Comparison of ENCODE assay signal across 7 cellular contexts in the genomic region with DNA sequence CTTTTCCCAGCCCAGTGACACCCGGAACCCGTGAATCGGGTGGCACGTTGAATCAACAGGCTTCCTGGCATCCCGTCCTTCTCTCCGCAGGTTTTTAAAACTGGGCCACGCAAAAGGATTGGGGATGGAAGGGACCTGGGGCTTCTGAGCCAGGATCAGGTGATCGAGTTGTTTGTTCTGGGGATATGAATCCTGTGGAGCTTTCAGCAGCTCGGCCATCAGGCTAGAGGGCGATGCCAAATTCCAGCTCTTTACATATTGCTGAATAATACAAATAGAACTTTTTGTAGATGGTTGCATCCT. TPM values are rescaled to one million over a fixed set of nuclear protein-coding genes. Genes with fewer than 3 reads are reported as not detected.
A peak's percentile ranks its signal among the peaks of the same experiment; 100 is the strongest.
DNase-seq lines count a peak whose midpoint lies in the region; ATAC-seq and TF ChIP-seq lines count a peak whose summit lies in the region.

No MANE protein-coding gene starts in this region.

- no peaks in the 10 kb centered on the region for H3F3A ChIP-seq in SU-DHL-6 (ENCODE audit: insufficient read depth)
- peaks cover 4% of the 10 kb centered on the region for H3F3A ChIP-seq in smooth muscle cell (ENCODE audit: low read depth)

- H4K20me1 ChIP-seq in SU-DHL-6 (ENCODE audit: low read depth, low read length) (no peaks in the 10 kb centered on the region; the same call in 1 of the 2 replicates), smooth muscle cell (ENCODE audit: low read depth) (peaks cover 43% of the 10 kb centered on the region)

- H3K4me3 ChIP-seq in H7 (ENCODE audit: insufficient read depth, low read depth, low read length) = peak overlapping the region; percentile 91
- peak overlapping the region; percentile 81 for H3K4me3 ChIP-seq in SU-DHL-6 (ENCODE audit: insufficient read depth, low read length, poor library complexity, severe bottlenecking)
- H3K4me3 ChIP-seq in smooth muscle cell = peak overlapping the region; percentile 88

- peak overlapping the region; percentile 93 for H2AFZ ChIP-seq in SU-DHL-6 (ENCODE audit: low read depth, low read length, severe bottlenecking)
- peak overlapping the region; percentile 93 for H2AFZ ChIP-seq in smooth muscle cell (ENCODE audit: low read depth)

- H3K79me2 ChIP-seq in SU-DHL-6 (ENCODE audit: insufficient read depth, low read length) = peaks cover 76% of the 10 kb centered on the region
- H3K79me2 ChIP-seq in smooth muscle cell (ENCODE audit: low read depth) = peaks cover 89% of the 10 kb centered on the region

- no peaks in the 10 kb centered on the region for H3K9me2 ChIP-seq in SU-DHL-6 (replicated peaks; ENCODE audit: insufficient read depth, low read length)

- H3K4me1 ChIP-seq in foreskin keratinocyte (peaks cover 4% of the 10 kb centered on the region), smooth muscle cell (ENCODE audit: low read depth) (peaks cover 17% of the 10 kb centered on the region)

- no peaks in the 10 kb centered on the region for H3K9me3 ChIP-seq in SU-DHL-6 (ENCODE audit: insufficient read depth, low read length)
- no peaks in the 10 kb centered on the region for H3K9me3 ChIP-seq in smooth muscle cell (replicated peaks; ENCODE audit: low read depth)

- H3K9ac ChIP-seq in SU-DHL-6 (ENCODE audit: low read length) (peak overlapping the region; percentile 92), smooth muscle cell (ENCODE audit: low read depth) (peak overlapping the region; percentile 98)

- H3K27ac ChIP-seq in SU-DHL-6 (ENCODE audit: low read depth, low read length) (peak overlapping the region; percentile 91), foreskin keratinocyte (peak overlapping the region; percentile 90), smooth muscle cell (ENCODE audit: low read depth) (peak overlapping the region; percentile 98)

- WGBS in smooth muscle cell (ENCODE audit: low lambda C conversion rate) = 1% methylated on average over 10 of the region's 10 CpGs

- H3K36me3 ChIP-seq in H7 (replicated peaks; ENCODE audit: control insufficient read depth, insufficient read depth, low read length) (peaks cover 2% of the 10 kb centered on the region), SU-DHL-6 (ENCODE audit: low read length) (peaks cover 3% of the 10 kb centered on the region; the same call in 1 of the 2 replicates), smooth muscle cell (ENCODE audit: low read depth) (no peaks in the 10 kb centered on the region)

- TF ChIP-seq CTCF in SU-DHL-6 (IDR thresholded peaks at IDR 0.05; ENCODE audit: insufficient read depth, low read length, poor library complexity, severe bottlenecking) = no peak
- no peak for TF ChIP-seq CTCF in foreskin keratinocyte (conservative IDR thresholded peaks at IDR 0.05)
- no peak for TF ChIP-seq CTCF in smooth muscle cell (IDR thresholded peaks at IDR 0.05; ENCODE audit: borderline replicate concordance, insufficient read depth, poor library complexity, severe bottlenecking)

- H3K4me2 ChIP-seq in SU-DHL-6 (ENCODE audit: low read depth, low read length, poor library complexity, severe bottlenecking) = peak overlapping the region; percentile 94
- peak overlapping the region; percentile 95 for H3K4me2 ChIP-seq in smooth muscle cell

- DNase-seq in H7 = no peak
- DNase-seq in foreskin keratinocyte = no peak
- no peak for DNase-seq in smooth muscle cell (lab: John Stamatoyannopoulos, UW; ENCODE audit: unreplicated experiment)
- no peak for DNase-seq in stimulated activated CD4-positive, alpha-beta T cell treated with anti-CD3 and anti-CD28 coated beads, Interleukin-4, amount 100 ng/mL, for 1 hour
- DNase-seq in AG08396 (ENCODE audit: low spot score) = no peak
- no peak for DNase-seq in pons (ENCODE audit: low spot score)

- H3K27me3 ChIP-seq in H7 (ENCODE audit: control insufficient read depth, insufficient read depth, low read length) (no peaks in the 10 kb centered on the region), SU-DHL-6 (ENCODE audit: low read length) (no peaks in the 10 kb centered on the region), foreskin keratinocyte (no peaks in the 10 kb centered on the region), smooth muscle cell (ENCODE audit: low read depth) (no peaks in the 10 kb centered on the region)

- ATAC-seq in foreskin keratinocyte = no peak

RNA-seq across cellular contexts. Expression of a gene that starts 0.5 kb away (rescaled TPM):
- 25.1 and 32.4 TPM in 2 replicates for total RNA-seq in H7 (2014; rRNA removed; shearing (Covaris generic))
- total RNA-seq in foreskin keratinocyte (41.4 and 44.2 TPM in 2 replicates), smooth muscle cell (48.5 and 64.0 TPM in 2 replicates)
- polyA plus RNA-seq in foreskin keratinocyte (16.3 and 17.9 TPM in 2 replicates), smooth muscle cell (22.4 and 26.1 TPM in 2 replicates)

RNA-seq across cellular contexts. Expression of a gene that starts 0.8 kb away (rescaled TPM):
- 47.3 and 52.7 TPM in 2 replicates for total RNA-seq in H7 (2014; rRNA removed; shearing (Covaris generic))
- total RNA-seq in foreskin keratinocyte = 52.0 and 55.2 TPM in 2 replicates
- polyA plus RNA-seq in foreskin keratinocyte = 60.7 and 61.6 TPM in 2 replicates
- total RNA-seq in smooth muscle cell = 78.8 and 88.6 TPM in 2 replicates
- polyA plus RNA-seq in smooth muscle cell = 87.9 and 96.5 TPM in 2 replicates

RNA-seq across cellular contexts. Expression of a gene that starts 17.5 kb away (rescaled TPM):
- 86.6 and 97.0 TPM in 2 replicates for total RNA-seq in H7 (2014; rRNA removed; shearing (Covaris generic))
- 102 and 109 TPM in 2 replicates for total RNA-seq in foreskin keratinocyte
- polyA plus RNA-seq in foreskin keratinocyte = 22.8 and 27.9 TPM in 2 replicates
- total RNA-seq in smooth muscle cell = 63.5 and 93.3 TPM in 2 replicates
- 35.1 and 37.1 TPM in 2 replicates for polyA plus RNA-seq in smooth muscle cell

RNA-seq across cellular contexts. Expression of a gene that starts 48.5 kb away (rescaled TPM):
- total RNA-seq in H7 (2014; rRNA removed; shearing (Covaris generic)) = 12.2 and 14.7 TPM in 2 replicates
- 4.5 and 6.4 TPM in 2 replicates for total RNA-seq in foreskin keratinocyte
- 0.59 and 0.85 TPM in 2 replicates for polyA plus RNA-seq in foreskin keratinocyte
- 2.2 and 3.8 TPM in 2 replicates for total RNA-seq in smooth muscle cell
- polyA plus RNA-seq in smooth muscle cell = 2.0 and 2.3 TPM in 2 replicates

RNA-seq across cellular contexts. Expression of a gene that starts 49.2 kb away (rescaled TPM):
- total RNA-seq in H7 (2014; rRNA removed; shearing (Covaris generic)) = 13.9 and 23.7 TPM in 2 replicates
- total RNA-seq in foreskin keratinocyte (0.39 and 0.41 TPM in 2 replicates), smooth muscle cell (1.9 and 3.0 TPM in 2 replicates)
- polyA plus RNA-seq in foreskin keratinocyte (0.45 and 0.76 TPM in 2 replicates), smooth muscle cell (1.8 and 3.0 TPM in 2 replicates)
